14 cellular contexts compared by ENCODE assay signal in the genomic region with DNA sequence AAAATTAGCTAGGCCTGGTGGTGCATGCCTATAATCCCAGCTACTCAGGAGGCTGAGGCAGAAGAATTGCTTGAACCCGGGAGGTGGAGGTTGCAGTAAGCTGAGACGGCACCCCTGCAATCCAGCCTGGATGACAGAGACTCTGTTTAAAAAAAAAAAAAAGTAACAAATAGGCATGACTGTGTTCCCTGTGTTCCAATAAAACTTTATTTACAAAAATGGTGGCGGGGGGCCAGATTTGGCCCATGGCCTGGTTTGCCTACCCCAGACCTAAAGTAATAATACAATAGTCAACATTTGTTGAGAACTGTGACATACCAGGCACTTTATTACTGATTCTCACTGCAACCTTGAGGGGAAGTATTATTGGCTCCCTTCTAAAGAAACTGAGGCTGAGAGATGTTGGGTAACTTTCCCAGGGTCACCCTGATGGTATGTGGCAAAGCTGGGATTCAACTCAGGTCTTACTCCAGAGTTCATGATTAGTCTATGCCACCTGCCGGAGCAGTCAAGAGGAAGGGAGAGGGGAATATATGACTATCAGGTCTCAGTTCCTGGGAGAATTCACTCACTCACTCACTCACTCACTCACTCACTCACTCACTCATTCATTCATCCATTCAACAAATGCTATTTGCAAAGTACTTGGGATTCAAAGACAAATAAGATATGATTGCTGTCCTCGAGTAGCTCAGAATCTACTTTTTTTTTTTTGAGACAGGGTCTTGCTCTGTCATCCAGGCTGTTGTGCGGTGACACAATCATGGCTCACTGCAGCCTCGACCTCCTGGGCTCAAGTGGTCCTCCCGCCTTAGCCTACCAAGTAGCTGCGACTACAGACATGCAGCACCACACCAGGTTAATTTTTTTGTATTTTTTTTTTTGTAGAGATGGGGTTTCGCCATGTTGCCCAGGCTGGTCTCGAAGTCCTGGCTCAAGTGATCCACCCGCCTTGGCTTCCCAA. TPM values are rescaled to one million over a fixed set of nuclear protein-coding genes. Genes with fewer than 3 reads are reported as not detected.
DNase-seq lines count a peak whose midpoint lies in the region; ATAC-seq and TF ChIP-seq lines count a peak whose summit lies in the region.
"Had no signal": no experiment of that assay in that cellular context is flagged by ENCODE, and none has a peak within 500 bp of the region (broad histone marks: within the 10 kb centered on the region; RNA-seq: fewer than 3 reads in every experiment).

No MANE protein-coding gene starts in this region.

- DNase-seq in CD4-positive, alpha-beta T cell: no peak
- no peak for DNase-seq in activated naive CD8-positive, alpha-beta T cell treated with anti-CD3 and anti-CD28 coated beads for 36 hours
- DNase-seq in mesenchymal stem cell (no peak), NCI-H1694 (lab: John Stamatoyannopoulos, UW) (no peak), NCI-H2171 treated with DMSO at 0.1 percent for 48 hours (lab: John Stamatoyannopoulos, UW) (no peak)
- DNase-seq: activated naive CD4-positive, alpha-beta T cell; C1 segment of cervical spinal cord; left ventricle myocardium superior; natural killer cell; NCI-H1930; NCI-H510A treated with DMSO at 0.1 percent for 48 hours had no signal

- no peaks in the 10 kb centered on the region for H3K9me3 ChIP-seq in CD4-positive, alpha-beta T cell (ENCODE audit: control insufficient read depth, low read length)
- H3K9me3 ChIP-seq in HEK293 (ENCODE audit: control insufficient read depth, insufficient read depth, low read depth, low read length) (no peaks in the 10 kb centered on the region), mesenchymal stem cell (ENCODE audit: control insufficient read depth, low read length) (no peaks in the 10 kb centered on the region)
- H3K9me3 ChIP-seq: suprapubic skin had no signal

- no peak overlapping the region for H2AFZ ChIP-seq in mesenchymal stem cell (ENCODE audit: low read depth, low read length)

- H4K8ac ChIP-seq in mesenchymal stem cell (ENCODE audit: low read length): no peak overlapping the region

- H3K36me3 ChIP-seq in HEK293 (ENCODE audit: control insufficient read depth in 2 of 2, insufficient read depth in 1 of 2, low read length in 2 of 2) (peaks cover 0 to 4% of the 10 kb centered on the region in 2 experiments; a peak in 1 of 3 replicates), mesenchymal stem cell (ENCODE audit: control insufficient read depth in 1 of 2, insufficient read depth in 2 of 2, low read depth in 1 of 2, low read length in 2 of 2) (peaks cover 0 to 3% of the 10 kb centered on the region in 2 experiments)
- H3K36me3 ChIP-seq: suprapubic skin had no signal

- no peaks in the 10 kb centered on the region for H3K27me3 ChIP-seq in CD4-positive, alpha-beta T cell (ENCODE audit: control insufficient read depth, insufficient read depth, low read length)
- H3K27me3 ChIP-seq in mesenchymal stem cell (ENCODE audit: control insufficient read depth in 1 of 2, insufficient read depth in 1 of 2, low read length in 2 of 2): no peaks in the 10 kb centered on the region
- H3K27me3 ChIP-seq: suprapubic skin had no signal

- H2BK12ac ChIP-seq in mesenchymal stem cell (ENCODE audit: low read length in 2 of 2): no peak overlapping the region

- peak overlapping the region; percentile 32 for H3K27ac Mint-ChIP-seq in CD4-positive, alpha-beta T cell
- H3K27ac Mint-ChIP-seq in activated naive CD8-positive, alpha-beta T cell treated with anti-CD3 and anti-CD28 coated beads for 36 hours: peak overlapping the region; percentile 62
- H3K27ac Mint-ChIP-seq: natural killer cell had no signal

- H3K4me1 ChIP-seq in HEK293 (ENCODE audit: control insufficient read depth, insufficient read depth, low read length) (peaks cover 27% of the 10 kb centered on the region), mesenchymal stem cell (ENCODE audit: control insufficient read depth, insufficient read depth, low read depth, low read length) (peaks cover 16% of the 10 kb centered on the region)

- no peak overlapping the region for H3K9ac ChIP-seq in mesenchymal stem cell (ENCODE audit: low read length)

- intact Hi-C loops in CD4-positive, alpha-beta T cell (cut with DNase I, micrococcal nuclease): no loop called here

- H2BK120ac ChIP-seq in mesenchymal stem cell (ENCODE audit: low read depth, low read length): no peak overlapping the region

- ATAC-seq in CD4-positive, alpha-beta T cell (ENCODE audit: poor library complexity): no peak
- no peak for ATAC-seq in GM21737 (IDR thresholded peaks at IDR 0.05; ENCODE audit: unreplicated experiment)
- ATAC-seq: left ventricle myocardium superior, natural killer cell had no signal

- 88% methylated on average over 11 of the region's 12 CpGs for WGBS in mesenchymal stem cell

- H2BK5ac ChIP-seq in mesenchymal stem cell (ENCODE audit: low read depth, low read length, poor library complexity, severe bottlenecking): no peak overlapping the region

- no peak overlapping the region for H3K4me2 ChIP-seq in mesenchymal stem cell (ENCODE audit: low read length, poor library complexity, severe bottlenecking)

- H3K36me3 Mint-ChIP-seq in CD4-positive, alpha-beta T cell (ENCODE audit: low read depth): no peaks in the 10 kb centered on the region
- H3K36me3 Mint-ChIP-seq in activated naive CD8-positive, alpha-beta T cell treated with anti-CD3 and anti-CD28 coated beads for 36 hours: peaks cover 26% of the 10 kb centered on the region
- H3K36me3 Mint-ChIP-seq: natural killer cell had no signal

- no peaks in the 10 kb centered on the region for H3K79me1 ChIP-seq in mesenchymal stem cell (replicated peaks; ENCODE audit: low read length, poor library complexity, severe bottlenecking)

- H3K4me3 Mint-ChIP-seq in CD4-positive, alpha-beta T cell: no peak overlapping the region
- H3K4me3 Mint-ChIP-seq in activated naive CD8-positive, alpha-beta T cell treated with anti-CD3 and anti-CD28 coated beads for 36 hours: peak overlapping the region; percentile 18
- H3K4me3 Mint-ChIP-seq: natural killer cell had no signal

- no peak overlapping the region for H3K23ac ChIP-seq in mesenchymal stem cell (ENCODE audit: low read length in 2 of 2)

- POLR2A ChIA-PET in CD4-positive, alpha-beta T cell (lab: Charles Lee): interaction anchor here (0.6 to 1.0 kb wide), 4 partner anchors 10 to 28 kb away, joined by 3 to 5 read pairs (median 4); no protein-coding TSS in a partner anchor
- POLR2A ChIA-PET in HEK293 (lab: Yijun Ruan, JAX): interaction anchor here (1.0 kb wide), 1 partner anchor 50 kb away, joined by 3 read pairs; no protein-coding TSS in a partner anchor

- no peak overlapping the region for H3K14ac ChIP-seq in mesenchymal stem cell (ENCODE audit: low read length in 2 of 2)

- no peak overlapping the region for H2BK15ac ChIP-seq in mesenchymal stem cell (ENCODE audit: low read depth, poor library complexity, severe bottlenecking)

- H3K4me3 ChIP-seq in HEK293 (ENCODE audit: low read depth, low read length): no peak overlapping the region
- H3K4me3 ChIP-seq in mesenchymal stem cell (ENCODE audit: insufficient read depth in 1 of 2, low read depth in 1 of 2, low read length in 2 of 2): no peak overlapping the region
- H3K4me3 ChIP-seq: suprapubic skin had no signal

- no peaks in the 10 kb centered on the region for H3K9me3 Mint-ChIP-seq in CD4-positive, alpha-beta T cell
- peaks cover 3% of the 10 kb centered on the region for H3K9me3 Mint-ChIP-seq in activated naive CD8-positive, alpha-beta T cell treated with anti-CD3 and anti-CD28 coated beads for 36 hours
- H3K9me3 Mint-ChIP-seq: natural killer cell had no signal

- TF ChIP-seq CTCF in CD4-positive, alpha-beta T cell (IDR thresholded peaks at IDR 0.05): no peak
- TF ChIP-seq CTCF in HEK293 (tag by site-specific recombination; IDR thresholded peaks at IDR 0.05): no peak

- CTCF ChIA-PET in CD4-positive, alpha-beta T cell (lab: Charles Lee): no interaction called here
- CTCF ChIA-PET in HEK293 (lab: Yijun Ruan, JAX): interaction anchor here (0.6 to 2.9 kb wide), 3 partner anchors 14 to 74 kb away, joined by 3 to 14 read pairs (median 3); no protein-coding TSS in a partner anchor

- peak overlapping the region; percentile 57 for H2AK5ac ChIP-seq in mesenchymal stem cell (ENCODE audit: low read length, severe bottlenecking)

- no peaks in the 10 kb centered on the region for H3K27me3 Mint-ChIP-seq in CD4-positive, alpha-beta T cell
- H3K27me3 Mint-ChIP-seq in activated naive CD8-positive, alpha-beta T cell treated with anti-CD3 and anti-CD28 coated beads for 36 hours: no peaks in the 10 kb centered on the region

- H3K4ac ChIP-seq in mesenchymal stem cell (ENCODE audit: low read depth in 1 of 2, low read length in 2 of 2): no peak overlapping the region

- no peak overlapping the region for H3K18ac ChIP-seq in mesenchymal stem cell (ENCODE audit: low read depth in 1 of 2, low read length in 2 of 2)

- no peak overlapping the region for H3K27ac ChIP-seq in CD4-positive, alpha-beta T cell (ENCODE audit: low read depth, low read length)
- H3K27ac ChIP-seq in HEK293 (ENCODE audit: extremely low read depth, low read depth, low read length) (no peak overlapping the region), mesenchymal stem cell (ENCODE audit: low read length, poor library complexity, severe bottlenecking) (peak overlapping the region; percentile 99)
- H3K27ac ChIP-seq: suprapubic skin had no signal

- H4K91ac ChIP-seq in mesenchymal stem cell (ENCODE audit: low read length): no peak overlapping the region

- H3K4me1 Mint-ChIP-seq in CD4-positive, alpha-beta T cell (ENCODE audit: low read depth): peaks cover 10% of the 10 kb centered on the region
- H3K4me1 Mint-ChIP-seq in activated naive CD8-positive, alpha-beta T cell treated with anti-CD3 and anti-CD28 coated beads for 36 hours: peaks cover 14% of the 10 kb centered on the region

TF ChIP-seq in HEK293, 187 proteins besides CTCF, POLR2A, EP300 and RAD21:
- TF ChIP-seq TRIM28 (IDR thresholded peaks at IDR 0.05; ENCODE audit: borderline replicate concordance, low read length) (no peak), ZNF157 (tag by site-specific recombination; IDR thresholded peaks at IDR 0.05) (0 out of 2 replicates have a peak, but pooled peaks have one; percentile 55)

RNA-seq across cellular contexts. Expression of gene KCMF1, which starts 14.3 kb away (rescaled TPM):
- total RNA-seq in CD4-positive, alpha-beta T cell: 10 to 100 TPM; 72.4 to 78.0 TPM
- 100 to 1,000 TPM; 101 to 111 TPM for total RNA-seq in activated naive CD8-positive, alpha-beta T cell treated with anti-CD3 and anti-CD28 coated beads for 36 hours
- polyA plus RNA-seq in mesenchymal stem cell (2013, experiment 1 of 2): 33.7 TPM
- polyA plus RNA-seq in mesenchymal stem cell (2013, experiment 2 of 2): 36.1 TPM

RNA-seq across cellular contexts. Expression of gene TMSB10, which starts 51.2 kb away (rescaled TPM):
- total RNA-seq in CD4-positive, alpha-beta T cell: 1,000 to 10,000 TPM; 1,969 to 2,001 TPM
- 1,000 to 10,000 TPM; 1,816 to 1,884 TPM for total RNA-seq in activated naive CD8-positive, alpha-beta T cell treated with anti-CD3 and anti-CD28 coated beads for 36 hours
- polyA plus RNA-seq in mesenchymal stem cell (2013, experiment 1 of 2): 4,228 TPM
- 4,226 TPM for polyA plus RNA-seq in mesenchymal stem cell (2013, experiment 2 of 2)
